ENCODE assay signal across 35 cellular contexts in genomic region chr2:155871940-155872339, GRCh38.
"Had no signal": no experiment of that assay in that cellular context is flagged by ENCODE, and none has a peak within 500 bp of the region (broad histone marks: within the 10 kb centered on the region; RNA-seq: fewer than 3 reads in every experiment).

No MANE protein-coding gene starts in this region.

- FAIRE-seq: astrocyte, bronchial epithelial cell had no signal

- DNase-seq: activated effector memory CD4-positive, alpha-beta T cell treated with anti-CD3 and anti-CD28 coated beads, Interleukin-2, amount 50 U/mL, for 16 hours; activated effector memory CD4-positive, alpha-beta T cell treated with Interleukin-2 at 50 U/mL for 16 hours; activated gamma-delta T cell; activated gamma-delta T cell treated with Interleukin-2 at 50 U/mL for 16 hours; activated naive CD4-positive, alpha-beta T cell; activated naive CD4-positive, alpha-beta T cell treated with anti-CD3 and anti-CD28 coated beads for 36 hours; activated naive CD4-positive, alpha-beta T cell treated with anti-CD3 and anti-CD28 coated beads, Interleukin-2, amount 10 ng/mL, durations not matched to agents 7 days and 5 days; activated naive CD4-positive, alpha-beta T cell treated with anti-CD3 and anti-CD28 coated beads, Interleukin-2, amount 50 U/mL, for 16 hours; activated naive CD4-positive, alpha-beta T cell treated with Interleukin-2 at 50 U/mL for 16 hours; activated naive CD8-positive, alpha-beta T cell treated with anti-CD3 and anti-CD28 coated beads for 36 hours; activated naive CD8-positive, alpha-beta T cell treated with anti-CD3 and anti-CD28 coated beads, Interleukin-2, amount 10 ng/mL, durations not matched to agents 7 days and 5 days; activated naive CD8-positive, alpha-beta T cell treated with anti-CD3 and anti-CD28 coated beads, Interleukin-2, amount 50 U/mL, for 24 hours; activated T-cell treated with anti-CD3 and anti-CD28 coated beads for 4 hours; activated T-cell treated with anti-CD3 and anti-CD28 coated beads, Interleukin-2, amount 50 U/mL, for 1 hour; activated T-cell treated with anti-CD3 and anti-CD28 coated beads, Interleukin-2, amount 50 U/mL, for 24 hours; activated T-cell treated with anti-CD3 and anti-CD28 coated beads, Interleukin-2, amount 50 U/mL, for 4 hours; activated T-cell treated with anti-CD3 and anti-CD28 coated beads, Interleukin-2, amount 50 U/mL, for 48 hours; activated T-cell treated with anti-CD3 and anti-CD28 coated beads, Interleukin-2, amount 50 U/mL, for 72 hours; adrenal gland; amniotic stem cell; amygdala; anterior cingulate cortex; aorta; body of pancreas; brain microvascular endothelial cell; caudate nucleus; central memory CD4-positive, alpha-beta T cell; cerebellar nuclear complex had no signal

- H3K27ac ChIP-seq: adrenal gland, ascending aorta, body of pancreas, brain microvascular endothelial cell, breast epithelium, cardiac muscle cell had no signal

- H3K4me1 ChIP-seq: adrenal gland, ascending aorta, body of pancreas, breast epithelium had no signal

- ATAC-seq: activated naive CD4-positive, alpha-beta T cell treated with anti-CD3 and anti-CD28 coated beads, Interleukin-2, amount 50 U/mL, for 72 hours; activated naive CD8-positive, alpha-beta T cell treated with anti-CD3 and anti-CD28 coated beads, Interleukin-2, amount 50 U/mL, for 24 hours; activated T-cell treated with anti-CD3 and anti-CD28 coated beads, Interleukin-2, amount 50 U/mL, for 4 hours; activated T-cell treated with anti-CD3 and anti-CD28 coated beads, Interleukin-2, amount 50 U/mL, for 72 hours; activated T-helper 17 cell treated with anti-CD3 and anti-CD28 coated beads, Interleukin-2, amount 50 U/mL, for 72 hours; body of pancreas had no signal

- H3K36me3 ChIP-seq: adrenal gland, ascending aorta, brain microvascular endothelial cell, breast epithelium, cardiac muscle cell had no signal

- H3K4me3 ChIP-seq: adrenal gland, ascending aorta, body of pancreas, breast epithelium, cardiac muscle cell had no signal

- H3K9me3 ChIP-seq: adrenal gland, ascending aorta had no signal

- H3K27me3 ChIP-seq: adrenal gland, ascending aorta, body of pancreas, brain microvascular endothelial cell, breast epithelium, cardiac muscle cell had no signal
